1 cellular context compared by ENCODE assay signal in the genomic region with DNA sequence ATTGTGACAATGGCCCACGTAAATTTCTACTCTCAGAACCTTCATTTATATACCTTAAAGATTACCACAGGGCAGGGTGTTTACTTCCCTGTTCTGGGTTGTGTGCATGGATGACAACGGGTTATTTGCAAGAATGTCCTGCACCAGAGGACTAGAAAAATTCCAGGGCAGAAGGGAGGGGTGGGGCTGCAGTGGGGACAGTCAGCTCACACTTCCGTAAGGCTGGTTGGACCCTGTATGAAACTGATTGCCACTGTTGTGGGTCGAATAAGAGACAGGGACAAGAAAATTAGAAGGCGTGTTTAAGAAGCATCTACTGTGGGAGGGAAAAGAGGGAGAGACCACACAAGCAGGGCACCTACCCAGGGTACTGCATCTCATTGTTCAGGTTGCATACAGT.
TF ChIP-seq lines count a peak whose summit lies in the region.

No MANE protein-coding gene starts in this region.

TF ChIP-seq in GM23338, 12 proteins besides CTCF, POLR2A, EP300 and RAD21 (continued from another document):
- TF ChIP-seq, protein P1, sequence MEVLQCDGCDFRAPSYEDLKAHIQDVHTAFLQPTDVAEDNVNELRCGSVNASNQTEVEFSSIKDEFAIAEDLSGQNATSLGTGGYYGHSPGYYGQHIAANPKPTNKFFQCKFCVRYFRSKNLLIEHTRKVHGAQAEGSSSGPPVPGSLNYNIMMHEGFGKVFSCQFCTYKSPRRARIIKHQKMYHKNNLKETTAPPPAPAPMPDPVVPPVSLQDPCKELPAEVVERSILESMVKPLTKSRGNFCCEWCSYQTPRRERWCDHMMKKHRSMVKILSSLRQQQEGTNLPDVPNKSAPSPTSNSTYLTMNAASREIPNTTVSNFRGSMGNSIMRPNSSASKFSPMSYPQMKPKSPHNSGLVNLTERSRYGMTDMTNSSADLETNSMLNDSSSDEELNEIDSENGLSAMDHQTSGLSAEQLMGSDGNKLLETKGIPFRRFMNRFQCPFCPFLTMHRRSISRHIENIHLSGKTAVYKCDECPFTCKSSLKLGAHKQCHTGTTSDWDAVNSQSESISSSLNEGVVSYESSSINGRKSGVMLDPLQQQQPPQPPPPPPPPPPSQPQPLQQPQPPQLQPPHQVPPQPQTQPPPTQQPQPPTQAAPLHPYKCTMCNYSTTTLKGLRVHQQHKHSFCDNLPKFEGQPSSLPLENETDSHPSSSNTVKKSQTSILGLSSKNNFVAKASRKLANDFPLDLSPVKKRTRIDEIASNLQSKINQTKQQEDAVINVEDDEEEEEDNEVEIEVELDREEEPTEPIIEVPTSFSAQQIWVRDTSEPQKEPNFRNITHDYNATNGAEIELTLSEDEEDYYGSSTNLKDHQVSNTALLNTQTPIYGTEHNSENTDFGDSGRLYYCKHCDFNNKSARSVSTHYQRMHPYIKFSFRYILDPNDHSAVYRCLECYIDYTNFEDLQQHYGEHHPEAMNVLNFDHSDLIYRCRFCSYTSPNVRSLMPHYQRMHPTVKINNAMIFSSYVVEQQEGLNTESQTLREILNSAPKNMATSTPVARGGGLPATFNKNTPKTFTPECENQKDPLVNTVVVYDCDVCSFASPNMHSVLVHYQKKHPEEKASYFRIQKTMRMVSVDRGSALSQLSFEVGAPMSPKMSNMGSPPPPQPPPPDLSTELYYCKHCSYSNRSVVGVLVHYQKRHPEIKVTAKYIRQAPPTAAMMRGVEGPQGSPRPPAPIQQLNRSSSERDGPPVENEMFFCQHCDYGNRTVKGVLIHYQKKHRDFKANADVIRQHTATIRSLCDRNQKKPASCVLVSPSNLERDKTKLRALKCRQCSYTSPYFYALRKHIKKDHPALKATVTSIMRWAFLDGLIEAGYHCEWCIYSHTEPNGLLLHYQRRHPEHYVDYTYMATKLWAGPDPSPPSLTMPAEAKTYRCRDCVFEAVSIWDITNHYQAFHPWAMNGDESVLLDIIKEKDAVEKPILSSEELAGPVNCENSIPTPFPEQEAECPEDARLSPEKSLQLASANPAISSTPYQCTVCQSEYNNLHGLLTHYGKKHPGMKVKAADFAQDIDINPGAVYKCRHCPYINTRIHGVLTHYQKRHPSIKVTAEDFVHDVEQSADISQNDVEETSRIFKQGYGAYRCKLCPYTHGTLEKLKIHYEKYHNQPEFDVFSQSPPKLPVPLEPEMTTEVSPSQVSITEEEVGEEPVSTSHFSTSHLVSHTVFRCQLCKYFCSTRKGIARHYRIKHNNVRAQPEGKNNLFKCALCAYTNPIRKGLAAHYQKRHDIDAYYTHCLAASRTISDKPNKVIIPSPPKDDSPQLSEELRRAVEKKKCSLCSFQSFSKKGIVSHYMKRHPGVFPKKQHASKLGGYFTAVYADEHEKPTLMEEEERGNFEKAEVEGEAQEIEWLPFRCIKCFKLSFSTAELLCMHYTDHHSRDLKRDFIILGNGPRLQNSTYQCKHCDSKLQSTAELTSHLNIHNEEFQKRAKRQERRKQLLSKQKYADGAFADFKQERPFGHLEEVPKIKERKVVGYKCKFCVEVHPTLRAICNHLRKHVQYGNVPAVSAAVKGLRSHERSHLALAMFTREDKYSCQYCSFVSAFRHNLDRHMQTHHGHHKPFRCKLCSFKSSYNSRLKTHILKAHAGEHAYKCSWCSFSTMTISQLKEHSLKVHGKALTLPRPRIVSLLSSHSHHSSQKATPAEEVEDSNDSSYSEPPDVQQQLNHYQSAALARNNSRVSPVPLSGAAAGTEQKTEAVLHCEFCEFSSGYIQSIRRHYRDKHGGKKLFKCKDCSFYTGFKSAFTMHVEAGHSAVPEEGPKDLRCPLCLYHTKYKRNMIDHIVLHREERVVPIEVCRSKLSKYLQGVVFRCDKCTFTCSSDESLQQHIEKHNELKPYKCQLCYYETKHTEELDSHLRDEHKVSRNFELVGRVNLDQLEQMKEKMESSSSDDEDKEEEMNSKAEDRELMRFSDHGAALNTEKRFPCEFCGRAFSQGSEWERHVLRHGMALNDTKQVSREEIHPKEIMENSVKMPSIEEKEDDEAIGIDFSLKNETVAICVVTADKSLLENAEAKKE (CRISPR knock-in tag; IDR thresholded peaks at IDR 0.05) = no peak
- TF ChIP-seq POLR2AphosphoS5 (IDR thresholded peaks at IDR 0.05; ENCODE audit: low read depth) = no peak
- TF ChIP-seq EZH2 (IDR thresholded peaks at IDR 0.05; ENCODE audit: low read depth, unreplicated experiment) = no peak
- TF ChIP-seq NANOG (IDR thresholded peaks at IDR 0.05; ENCODE audit: borderline replicate concordance) = no peak
- TF ChIP-seq, protein P2, sequence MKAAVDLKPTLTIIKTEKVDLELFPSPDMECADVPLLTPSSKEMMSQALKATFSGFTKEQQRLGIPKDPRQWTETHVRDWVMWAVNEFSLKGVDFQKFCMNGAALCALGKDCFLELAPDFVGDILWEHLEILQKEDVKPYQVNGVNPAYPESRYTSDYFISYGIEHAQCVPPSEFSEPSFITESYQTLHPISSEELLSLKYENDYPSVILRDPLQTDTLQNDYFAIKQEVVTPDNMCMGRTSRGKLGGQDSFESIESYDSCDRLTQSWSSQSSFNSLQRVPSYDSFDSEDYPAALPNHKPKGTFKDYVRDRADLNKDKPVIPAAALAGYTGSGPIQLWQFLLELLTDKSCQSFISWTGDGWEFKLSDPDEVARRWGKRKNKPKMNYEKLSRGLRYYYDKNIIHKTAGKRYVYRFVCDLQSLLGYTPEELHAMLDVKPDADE (IDR thresholded peaks at IDR 0.05) = no peak
- TF ChIP-seq EZH2phosphoT487 (IDR thresholded peaks at IDR 0.05; ENCODE audit: unreplicated experiment) = no peak
- no peak for TF ChIP-seq STAT1 (IDR thresholded peaks at IDR 0.05; ENCODE audit: unreplicated experiment)
